ENCODE assay signal across 17 cellular contexts in the genomic region with DNA sequence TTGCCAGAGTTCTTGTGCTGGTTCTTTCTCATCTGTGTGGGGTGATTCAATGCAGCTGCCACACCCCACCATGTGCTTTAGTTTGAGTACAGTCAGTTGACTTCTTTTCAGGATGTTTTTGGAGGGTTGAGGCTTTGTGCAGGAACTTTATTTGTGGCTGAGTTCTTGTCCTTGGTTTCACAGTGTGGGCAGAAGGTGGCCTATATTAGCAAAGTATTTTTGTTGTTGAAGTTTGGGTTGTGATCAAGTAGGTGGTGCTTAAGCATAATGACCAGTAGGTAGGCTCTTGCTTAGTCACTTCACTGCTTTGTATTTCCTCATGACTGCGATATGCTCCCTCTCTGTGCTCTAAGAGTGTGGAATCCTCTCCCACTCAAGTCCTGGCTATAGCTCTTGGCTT.
DNase-seq lines count a peak whose midpoint lies in the region; ATAC-seq, FAIRE-seq and TF ChIP-seq lines count a peak whose summit lies in the region.
"Had no signal": no experiment of that assay in that cellular context is flagged by ENCODE, and none has a peak within 500 bp of the region (broad histone marks: within the 10 kb centered on the region; RNA-seq: fewer than 3 reads in every experiment).

No MANE protein-coding gene starts in this region.

- FAIRE-seq in GM12891 (lab: Jason Lieb, UNC) = peak; percentile 28
- FAIRE-seq: pancreas, urothelium cell line had no signal

- peak; percentile 53 for ATAC-seq in HG02798 (IDR thresholded peaks at IDR 0.05; ENCODE audit: poor library complexity, unreplicated experiment)
- ATAC-seq: activated CD8-positive, alpha-beta T cell treated with anti-CD3 and anti-CD28 coated beads, Interleukin-2, amount 10 ng/mL, durations not matched to agents 7 days and 5 days; pancreas had no signal

- H3K56ac ChIP-seq in mesendoderm (ENCODE audit: low read length) = no peak overlapping the region

- H4K8ac ChIP-seq in mesendoderm (ENCODE audit: low read depth, low read length) = no peak overlapping the region

- no peak overlapping the region for H3K4me2 ChIP-seq in mesendoderm (ENCODE audit: low read length)

- H2BK5ac ChIP-seq in mesendoderm (ENCODE audit: low read length) = no peak overlapping the region

- H2BK15ac ChIP-seq in mesendoderm (replicated peaks; ENCODE audit: low read depth) = no peak overlapping the region

- DNase-seq in GM12891 (ENCODE audit: insufficient read length, low spot score) (no peak), adipocyte (ENCODE audit: low read depth) (peak; percentile 26), mesendoderm (no peak), AG08395 (ENCODE audit: low spot score) (no peak), putamen (ENCODE audit: low spot score) (no peak), NCI-H2171 treated with DMSO at 0.1 percent for 48 hours (lab: John Stamatoyannopoulos, UW) (no peak), DMS114 treated with DMSO at 0.1 percent for 48 hours (lab: John Stamatoyannopoulos, UW; ENCODE audit: unreplicated experiment) (no peak)
- DNase-seq: activated CD8-positive, alpha-beta T cell treated with anti-CD3 and anti-CD28 coated beads, Interleukin-2, amount 10 ng/mL, durations not matched to agents 7 days and 5 days; DMS53; hippocampal formation; NCI-H1930; NCI-H774; pancreas; Right ventricle myocardium superior; T1000 had no signal

- H2BK120ac ChIP-seq in mesendoderm (ENCODE audit: low read depth, low read length) = no peak overlapping the region

- peak overlapping the region; percentile 80 for H3K23ac ChIP-seq in mesendoderm (ENCODE audit: low read length)

- no peak overlapping the region for H4K5ac ChIP-seq in mesendoderm (ENCODE audit: low read length)

- no peaks in the 10 kb centered on the region for H3K79me2 ChIP-seq in mesendoderm (ENCODE audit: control insufficient read depth, insufficient read depth, low read length)

- no peaks in the 10 kb centered on the region for H3K79me1 ChIP-seq in mesendoderm (ENCODE audit: low read length)

- H3K4ac ChIP-seq in mesendoderm (ENCODE audit: low read depth, low read length) = no peak overlapping the region

- no peak overlapping the region for H3K4me3 ChIP-seq in adipocyte (ENCODE audit: low read length)
- no peak overlapping the region for H3K4me3 ChIP-seq in mesendoderm (ENCODE audit: low read length)
- H3K4me3 ChIP-seq: pancreas had no signal

- TF ChIP-seq POLR2A in GM12891 (IDR thresholded peaks at IDR 0.05; ENCODE audit: low read depth, low read length) = no peak

- H3K27me3 ChIP-seq in adipocyte (replicated peaks; ENCODE audit: control insufficient read depth, insufficient read depth, low read length) (no peaks in the 10 kb centered on the region), mesendoderm (ENCODE audit: insufficient read depth, low read length, poor library complexity) (no peaks in the 10 kb centered on the region)
- H3K27me3 ChIP-seq: pancreas had no signal

- H3K9ac ChIP-seq in adipocyte (ENCODE audit: low read length) = no peak overlapping the region
- H3K9ac ChIP-seq in mesendoderm (ENCODE audit: low read length) = no peak overlapping the region

- no peak overlapping the region for H3K27ac ChIP-seq in mesendoderm (ENCODE audit: low read depth, low read length)
- H3K27ac ChIP-seq: pancreas had no signal

- H3K4me1 ChIP-seq in adipocyte (ENCODE audit: control insufficient read depth, insufficient read depth, low read length) = peaks cover 10% of the 10 kb centered on the region
- no peaks in the 10 kb centered on the region for H3K4me1 ChIP-seq in mesendoderm (ENCODE audit: control insufficient read depth, low read depth, low read length)
- H3K4me1 ChIP-seq: pancreas had no signal

- no CpG with 5 or more reads among the region's 1 CpG for WGBS in mesendoderm (ENCODE audit: extremely low coverage, insufficient coverage, low lambda C conversion rate)

- H3K36me3 ChIP-seq in adipocyte (ENCODE audit: control insufficient read depth, insufficient read depth, low read length, severe bottlenecking) = peaks cover 5% of the 10 kb centered on the region
- no peaks in the 10 kb centered on the region for H3K36me3 ChIP-seq in mesendoderm (ENCODE audit: control insufficient read depth, insufficient read depth, low read length)
- H3K36me3 ChIP-seq: pancreas had no signal

- H2AK5ac ChIP-seq in mesendoderm (ENCODE audit: low read length) = no peak overlapping the region

- H3K18ac ChIP-seq in mesendoderm (ENCODE audit: low read length) = no peak overlapping the region

- H3K9me3 ChIP-seq in adipocyte (ENCODE audit: control insufficient read depth, low read length) = peaks cover 13% of the 10 kb centered on the region
- H3K9me3 ChIP-seq: pancreas had no signal

TF ChIP-seq in GM12891, 5 proteins besides CTCF, POLR2A, EP300 and RAD21:
- no peak for TF ChIP-seq TAF1 (IDR thresholded peaks at IDR 0.05; ENCODE audit: low read depth, low read length)
- no peak for TF ChIP-seq PAX5 (IDR thresholded peaks at IDR 0.05; ENCODE audit: insufficient read depth, low read length, severe bottlenecking)
